Comparison of ENCODE assay signal across 11 cellular contexts in genomic region chr5:72141440-72142271, GRCh38. TPM values are rescaled to one million over a fixed set of nuclear protein-coding genes. Genes with fewer than 3 reads are reported as not detected.
DNase-seq lines count a peak whose midpoint lies in the region; ATAC-seq and TF ChIP-seq lines count a peak whose summit lies in the region.
"Had no signal": no experiment of that assay in that cellular context is flagged by ENCODE, and none has a peak within 500 bp of the region (broad histone marks: within the 10 kb centered on the region; RNA-seq: fewer than 3 reads in every experiment).

No MANE protein-coding gene starts in this region.

- H3K4me3 Mint-ChIP-seq in CD4-positive, alpha-beta T cell: no peak overlapping the region
- H3K4me3 Mint-ChIP-seq: CD4-positive, CD25-positive, alpha-beta regulatory T cell had no signal

- intact Hi-C loops in esophagus squamous epithelium (cut with DNase I): loop anchor here (10.0 kb wide), 1 partner anchor 103 kb away; no protein-coding TSS in a partner anchor
- intact Hi-C loops in CD4-positive, alpha-beta T cell (cut with DNase I, micrococcal nuclease): no loop called here

- H3K9me3 Mint-ChIP-seq in CD4-positive, alpha-beta T cell: no peaks in the 10 kb centered on the region
- H3K9me3 Mint-ChIP-seq: CD4-positive, CD25-positive, alpha-beta regulatory T cell had no signal

- H3K27me3 ChIP-seq in ACC112 (ENCODE audit: insufficient read depth, low read length) (no peaks in the 10 kb centered on the region), Peyer's patch (no peaks in the 10 kb centered on the region), esophagus squamous epithelium (peaks cover 0 to 27% (median 0%) of the 10 kb centered on the region in 4 donors), neural cell (ENCODE audit: insufficient read depth, low read depth, low read length) (no peaks in the 10 kb centered on the region)
- H3K27me3 ChIP-seq in CD4-positive, alpha-beta T cell (ENCODE audit: control insufficient read depth, insufficient read depth, low read length): peaks cover 12% of the 10 kb centered on the region

- H3K4me3 ChIP-seq in ACC112 (ENCODE audit: low read depth, low read length): peak overlapping the region; percentile 23; the same call in 1 of the 2 replicates
- H3K4me3 ChIP-seq in Peyer's patch: no peak overlapping the region
- no peak overlapping the region for H3K4me3 ChIP-seq in esophagus squamous epithelium
- H3K4me3 ChIP-seq in neural cell (ENCODE audit: low read length): no peak overlapping the region

- TF ChIP-seq CTCF in Peyer's patch (IDR thresholded peaks at IDR 0.05) (no peak), esophagus squamous epithelium (IDR thresholded peaks at IDR 0.05) (no peak), neural cell (IDR thresholded peaks at IDR 0.05; ENCODE audit: poor library complexity, severe bottlenecking) (no peak)
- TF ChIP-seq CTCF in CD4-positive, alpha-beta T cell (IDR thresholded peaks at IDR 0.05): no peak

- peaks cover 11% of the 10 kb centered on the region for H3F3A ChIP-seq in neural cell (ENCODE audit: insufficient read depth, low read length, poor library complexity, severe bottlenecking)

- 36 to 37% methylated on average over 6 of the region's 6 CpGs for WGBS in esophagus squamous epithelium, 2 donors

- DNase-seq in Peyer's patch (no peak), esophagus squamous epithelium (lab: John Stamatoyannopoulos, UW) (no peak), SHP77 treated with DMSO at 0.1 percent for 48 hours (lab: John Stamatoyannopoulos, UW) (no peak)
- no peak for DNase-seq in activated effector memory CD4-positive, alpha-beta T cell treated with Interleukin-2 at 50 U/mL for 16 hours
- no peak for DNase-seq in CD4-positive, alpha-beta T cell
- DNase-seq: activated effector memory CD4-positive, alpha-beta T cell treated with anti-CD3 and anti-CD28 coated beads, Interleukin-2, amount 50 U/mL, for 16 hours; CD4-positive, CD25-positive, alpha-beta regulatory T cell had no signal

- TF ChIP-seq EP300 in neural cell (conservative IDR thresholded peaks at IDR 0.05; ENCODE audit: poor library complexity, severe bottlenecking): no peak

- H3K4me2 ChIP-seq in neural cell (ENCODE audit: low read length): no peak overlapping the region

- H3K4me1 ChIP-seq in ACC112 (ENCODE audit: control insufficient read depth, insufficient read depth, low read length, unreplicated experiment) (peaks cover 81% of the 10 kb centered on the region), Peyer's patch (peaks cover 0 to 3% (median 0%) of the 10 kb centered on the region in 4 donors), esophagus squamous epithelium (peaks cover 4 to 78% (median 30%) of the 10 kb centered on the region in 3 donors)

- CTCF ChIA-PET in CD4-positive, alpha-beta T cell (lab: Charles Lee): no interaction called here

- no peak overlapping the region for H3K9ac ChIP-seq in neural cell (ENCODE audit: low read length)

- peaks cover 29% of the 10 kb centered on the region for H3K27me3 Mint-ChIP-seq in CD4-positive, alpha-beta T cell

- no peaks in the 10 kb centered on the region for H3K4me1 Mint-ChIP-seq in CD4-positive, alpha-beta T cell (ENCODE audit: low read depth)

- no peak overlapping the region for H3K27ac Mint-ChIP-seq in CD4-positive, alpha-beta T cell

- TF ChIP-seq RAD21 in neural cell (conservative IDR thresholded peaks at IDR 0.05): no peak

- H3K9me3 ChIP-seq in Peyer's patch (no peaks in the 10 kb centered on the region), esophagus squamous epithelium (no peaks in the 10 kb centered on the region), neural cell (ENCODE audit: low read length) (no peaks in the 10 kb centered on the region)
- H3K9me3 ChIP-seq in CD4-positive, alpha-beta T cell (ENCODE audit: control insufficient read depth, low read length): no peaks in the 10 kb centered on the region

- TF ChIP-seq POLR2A in Peyer's patch (IDR thresholded peaks at IDR 0.05) (no peak), esophagus squamous epithelium (IDR thresholded peaks at IDR 0.05) (no peak)

- H3K79me2 ChIP-seq in ACC112 (ENCODE audit: control insufficient read depth, insufficient read depth, low read length, unreplicated experiment) (peaks cover 79% of the 10 kb centered on the region), neural cell (replicated peaks; ENCODE audit: insufficient read depth, low read length) (peaks cover 98% of the 10 kb centered on the region)

- H3K9me2 ChIP-seq in neural cell (ENCODE audit: insufficient read depth, low read length): no peaks in the 10 kb centered on the region

- H2AFZ ChIP-seq in ACC112 (ENCODE audit: low read length, unreplicated experiment) (no peak overlapping the region), neural cell (ENCODE audit: low read depth, low read length) (no peak overlapping the region)

- H3K27ac ChIP-seq in ACC112 (ENCODE audit: low read depth, low read length) (peak overlapping the region; percentile 95), Peyer's patch (peak overlapping the region in 3 of 4 donors; percentile 32 to 48 (median 47)), esophagus squamous epithelium (peak overlapping the region; percentile 56 to 85 (median 78)), neural cell (ENCODE audit: low read length) (peak overlapping the region; percentile 2)
- no peak overlapping the region for H3K27ac ChIP-seq in CD4-positive, alpha-beta T cell (ENCODE audit: low read depth, low read length)

- H3K36me3 ChIP-seq in ACC112 (ENCODE audit: insufficient read depth, low read length): peaks cover 7% of the 10 kb centered on the region; the same call in 1 of the 2 replicates
- no peaks in the 10 kb centered on the region for H3K36me3 ChIP-seq in Peyer's patch
- H3K36me3 ChIP-seq in esophagus squamous epithelium: no peaks in the 10 kb centered on the region
- H3K36me3 ChIP-seq in neural cell (ENCODE audit: insufficient read depth, low read length): peaks cover 26% of the 10 kb centered on the region

- no peaks in the 10 kb centered on the region for H3K36me3 Mint-ChIP-seq in CD4-positive, alpha-beta T cell (ENCODE audit: low read depth)
- H3K36me3 Mint-ChIP-seq: CD4-positive, CD25-positive, alpha-beta regulatory T cell had no signal

- POLR2A ChIA-PET in CD4-positive, alpha-beta T cell (lab: Charles Lee): no interaction called here

- peaks cover 100% of the 10 kb centered on the region for H4K20me1 ChIP-seq in neural cell (ENCODE audit: insufficient read depth)

- no peak for ATAC-seq in activated CD4-positive, CD25-positive, alpha-beta regulatory T cell treated with anti-CD3 and anti-CD28 coated beads, Interleukin-2, amount 50 U/mL, for 24 hours
- ATAC-seq in CD4-positive, alpha-beta T cell (ENCODE audit: poor library complexity): no peak

TF ChIP-seq in neural cell, 6 proteins besides CTCF, POLR2A, EP300 and RAD21:
- TF ChIP-seq REST (IDR thresholded peaks at IDR 0.05; ENCODE audit: borderline replicate concordance) (no peak), SMC3 (conservative IDR thresholded peaks at IDR 0.05; ENCODE audit: poor library complexity) (no peak), TAF1 (IDR thresholded peaks at IDR 0.05; ENCODE audit: low read depth) (no peak), MXI1 (conservative IDR thresholded peaks at IDR 0.05; ENCODE audit: poor library complexity, severe bottlenecking) (no peak), POLR2AphosphoS5 (IDR thresholded peaks at IDR 0.05) (no peak), EZH2 (IDR thresholded peaks at IDR 0.05; ENCODE audit: borderline replicate concordance, insufficient read depth, low read length, poor library complexity, severe bottlenecking) (no peak)
TF ChIP-seq in neural cell: peak in this region for 0.

RNA-seq across cellular contexts. Expression of gene MAP1B, which starts 34.4 kb away (rescaled TPM):
- total RNA-seq in Peyer's patch: 10 to 100 TPM; 16.3 to 38.0 (median 25.7) TPM
- total RNA-seq in esophagus squamous epithelium: 100 to 1,000 TPM in 1 of 4 donors, 10 to 100 TPM in 2, 1 to 10 TPM in 1; 8.2 to 180 (median 29.6) TPM
- 234 and 235 TPM in 2 replicates for polyA plus RNA-seq in neural cell
- 1,949 and 2,637 TPM in 2 replicates for polyA minus RNA-seq in neural cell
- under 1 TPM; 0.03 to 0.06 TPM for total RNA-seq in CD4-positive, alpha-beta T cell
- total RNA-seq: HT-29 had no signal

Comparison
In these comparisons a context has a peak if more than half of its experiments do, and no peak if none do; other contexts are left out.
1. RNA of gene MAP1B, which starts 34.4 kb away (total RNA-seq): 8.2 to 180 TPM in esophagus squamous epithelium and 16.3 to 38.0 TPM in Peyer's patch; 0.03 to 0.06 TPM in CD4-positive, alpha-beta T cell; every median in the first group is over 4 times any median in the second.